1 cellular context compared by ENCODE assay signal in genomic region chr20:40687384-40688128, GRCh38.
TF ChIP-seq lines count a peak whose summit lies in the region.

No MANE protein-coding gene starts in this region.

TF ChIP-seq in H1, 55 proteins besides CTCF, POLR2A, EP300 and RAD21:
- peak; percentile 13; the same call in 1 of the 2 replicates for TF ChIP-seq MAX (IDR thresholded peaks at IDR 0.05)
- no peak for TF ChIP-seq POU5F1 (IDR thresholded peaks at IDR 0.05; ENCODE audit: low read depth, low read length)
- TF ChIP-seq EZH2 (IDR thresholded peaks at IDR 0.05; ENCODE audit: low read depth, low read length, severe bottlenecking), result no peak
- 0 out of 2 replicates have a peak, but pooled peaks have one; percentile 27 for TF ChIP-seq RBBP5 (IDR thresholded peaks at IDR 0.05; ENCODE audit: borderline replicate concordance, low read depth, low read length)
- peak; percentile 8 for TF ChIP-seq KDM4A (IDR thresholded peaks at IDR 0.05; ENCODE audit: low read depth, low read length, severe bottlenecking)
- no peak for TF ChIP-seq BRCA1 (IDR thresholded peaks at IDR 0.05; ENCODE audit: low read depth, low read length)
